ENCODE assay signal across 8 cellular contexts in the genomic region with DNA sequence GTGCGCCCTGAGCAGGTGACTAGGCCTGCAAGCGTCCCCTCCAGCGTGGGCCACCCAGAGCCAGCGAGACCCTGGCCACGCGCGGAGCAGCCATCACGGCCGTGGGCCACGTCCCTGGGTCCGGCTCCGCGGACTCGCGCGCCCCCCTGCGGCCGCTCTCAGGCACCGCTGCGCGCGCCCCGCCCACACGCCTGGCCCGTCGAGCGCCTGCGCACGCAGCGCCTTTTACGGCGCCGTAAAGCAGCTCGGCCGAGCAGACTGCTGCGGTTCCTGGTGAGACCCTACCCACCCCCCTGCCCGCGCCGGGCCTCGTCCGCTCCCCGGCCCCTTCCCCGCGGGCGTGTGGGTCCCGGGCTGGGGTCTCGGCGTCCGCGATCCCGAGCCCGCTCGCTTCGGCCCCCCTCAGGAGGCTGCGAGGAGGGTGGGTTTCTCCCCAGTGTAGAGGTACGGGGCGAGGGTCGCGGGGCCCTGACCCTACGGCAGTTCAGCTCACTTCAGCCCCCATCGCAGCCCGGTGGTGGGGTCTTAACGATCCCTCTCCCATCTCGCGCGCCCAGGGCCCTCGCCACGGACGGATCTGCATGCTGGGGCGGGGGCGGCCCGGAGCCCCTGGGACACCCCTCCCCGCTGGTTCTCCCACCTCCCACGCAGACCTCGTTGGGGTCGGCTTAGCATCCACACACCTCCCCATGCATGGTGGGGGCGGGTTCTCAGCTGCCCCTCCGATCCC. TPM values are rescaled to one million over a fixed set of nuclear protein-coding genes. Genes with fewer than 3 reads are reported as not detected.
DNase-seq lines count a peak whose midpoint lies in the region; ATAC-seq and TF ChIP-seq lines count a peak whose summit lies in the region.

TRAPPC5 (plus strand) TSS at position 228 of the 730 bp plus-strand sequence. CDS start 1,421 bp downstream, outside the sequence.

- H3K4me2 ChIP-seq in OCI-LY1 (ENCODE audit: low read length) = peak within 1 kb of the TSS; percentile 93

- H3K9me3 Mint-ChIP-seq in endothelial cell (ENCODE audit: unreplicated experiment) (no peaks in the 10 kb centered on the region), mesothelial cell of epicardium (no peaks in the 10 kb centered on the region)

- no peaks in the 10 kb centered on the region for H3K9me2 ChIP-seq in OCI-LY1 (ENCODE audit: low read depth, low read length)

- H3K9ac ChIP-seq in OCI-LY1 (ENCODE audit: low read length) = peak within 1 kb of the TSS; percentile 83

- peak; percentile 91 for TF ChIP-seq CTCF in OCI-LY1 (IDR thresholded peaks at IDR 0.05; ENCODE audit: low read length)
- peak; percentile 89 for TF ChIP-seq CTCF in endothelial cell (IDR thresholded peaks at IDR 0.05; ENCODE audit: unreplicated experiment)
- TF ChIP-seq CTCF in mesothelial cell of epicardium (IDR thresholded peaks at IDR 0.05; ENCODE audit: unreplicated experiment) = peak; percentile 82

- H3K27ac ChIP-seq in OCI-LY1 (ENCODE audit: low read depth, low read length, poor library complexity, severe bottlenecking) = no peak within 1 kb of the TSS

- H3K9me3 ChIP-seq in OCI-LY1 (ENCODE audit: low read length) = no peaks in the 10 kb centered on the region

- in situ Hi-C loops in ACHN (cut with HindIII; ENCODE audit: low pct_ligation_motif_present, low pct_unique_long_range_greater_than_20kb, low sequenced_read_pairs) = no loop called here

- peaks cover 21% of the 10 kb centered on the region for H3K4me1 ChIP-seq in OCI-LY1 (ENCODE audit: insufficient read depth, low read length, severe bottlenecking)

- no peaks in the 10 kb centered on the region for H4K20me1 ChIP-seq in OCI-LY1 (ENCODE audit: insufficient read depth, low read length)

- peaks cover 14% of the 10 kb centered on the region for H3K27me3 Mint-ChIP-seq in endothelial cell (ENCODE audit: unreplicated experiment)
- H3K27me3 Mint-ChIP-seq in mesothelial cell of epicardium (ENCODE audit: low read depth) = peaks cover 33% of the 10 kb centered on the region

- peak within 1 kb of the TSS; percentile 50 for H3K27ac Mint-ChIP-seq in endothelial cell (ENCODE audit: unreplicated experiment)
- peak within 1 kb of the TSS; percentile 87 for H3K27ac Mint-ChIP-seq in mesothelial cell of epicardium

- H3K27me3 ChIP-seq in OCI-LY1 (ENCODE audit: insufficient read depth, low read length) = no peaks in the 10 kb centered on the region; the same call in 1 of the 2 replicates

- peaks cover 16% of the 10 kb centered on the region for H3K36me3 ChIP-seq in OCI-LY1 (ENCODE audit: insufficient read depth, low read length)

- H3K79me2 ChIP-seq in OCI-LY1 (ENCODE audit: insufficient read depth, low read length) = no peaks in the 10 kb centered on the region

- peaks cover 12% of the 10 kb centered on the region for H3K36me3 Mint-ChIP-seq in endothelial cell (ENCODE audit: low read depth, unreplicated experiment)
- peaks cover 13% of the 10 kb centered on the region for H3K36me3 Mint-ChIP-seq in mesothelial cell of epicardium

- no peak within 1 kb of the TSS for H2AFZ ChIP-seq in OCI-LY1 (ENCODE audit: low read length)

- DNase-seq in ACHN (peak; percentile 74), HS-27A (ENCODE audit: low read depth) (peak; percentile 11), endothelial cell (ENCODE audit: low spot score) (peak; percentile 95), mesothelial cell of epicardium (ENCODE audit: low spot score in 2 of 2, unreplicated experiment in 2 of 2) (peak; percentile 87 to 95)
- peak; percentile 95 for DNase-seq in activated CD8-positive, alpha-beta memory T cell treated with anti-CD3 and anti-CD28 coated beads, Interleukin-2, amount 50 U/mL, for 48 hours
- peak; percentile 84 for DNase-seq in stimulated activated CD8-positive, alpha-beta memory T cell treated with anti-CD3 and anti-CD28 coated beads, Interleukin-15, amount 100 ng/mL, for 24 hours (ENCODE audit: low read depth)

- H3F3A ChIP-seq in OCI-LY1 (ENCODE audit: insufficient read depth, low read length) = no peaks in the 10 kb centered on the region

- ATAC-seq in GM18861 (IDR thresholded peaks at IDR 0.05; ENCODE audit: unreplicated experiment) = peak; percentile 50

- H3K4me1 Mint-ChIP-seq in endothelial cell (ENCODE audit: unreplicated experiment) = no peaks in the 10 kb centered on the region
- H3K4me1 Mint-ChIP-seq in mesothelial cell of epicardium = peaks cover 12% of the 10 kb centered on the region

- H3K4me3 ChIP-seq in OCI-LY1 (ENCODE audit: low read depth, low read length, poor library complexity, severe bottlenecking) = peak within 1 kb of the TSS; percentile 82

- H3K4me3 Mint-ChIP-seq in endothelial cell (ENCODE audit: unreplicated experiment) (peak within 1 kb of the TSS; percentile 91), mesothelial cell of epicardium (peak within 1 kb of the TSS; percentile 84)

RNA-seq across cellular contexts. Expression of gene TRAPPC5, which starts in this region (rescaled TPM):
- total RNA-seq in endothelial cell (ENCODE audit: unreplicated experiment) (82.0 TPM), mesothelial cell of epicardium (83.9 to 93.7 TPM (median 85.2 TPM) in 3 replicates)

Comparison
In these comparisons a context has a peak if more than half of its experiments do, and no peak if none do; other contexts are left out.
1. DNase-seq: peak in every context shown above with its lines; median percentile 95 in activated CD8-positive, alpha-beta memory T cell treated with anti-CD3 and anti-CD28 coated beads, Interleukin-2, amount 50 U/mL, for 48 hours; 95 in endothelial cell; 91 in mesothelial cell of epicardium; 84 in stimulated activated CD8-positive, alpha-beta memory T cell treated with anti-CD3 and anti-CD28 coated beads, Interleukin-15, amount 100 ng/mL, for 24 hours; 74 in ACHN; 11 in HS-27A.